In the genomic region with DNA sequence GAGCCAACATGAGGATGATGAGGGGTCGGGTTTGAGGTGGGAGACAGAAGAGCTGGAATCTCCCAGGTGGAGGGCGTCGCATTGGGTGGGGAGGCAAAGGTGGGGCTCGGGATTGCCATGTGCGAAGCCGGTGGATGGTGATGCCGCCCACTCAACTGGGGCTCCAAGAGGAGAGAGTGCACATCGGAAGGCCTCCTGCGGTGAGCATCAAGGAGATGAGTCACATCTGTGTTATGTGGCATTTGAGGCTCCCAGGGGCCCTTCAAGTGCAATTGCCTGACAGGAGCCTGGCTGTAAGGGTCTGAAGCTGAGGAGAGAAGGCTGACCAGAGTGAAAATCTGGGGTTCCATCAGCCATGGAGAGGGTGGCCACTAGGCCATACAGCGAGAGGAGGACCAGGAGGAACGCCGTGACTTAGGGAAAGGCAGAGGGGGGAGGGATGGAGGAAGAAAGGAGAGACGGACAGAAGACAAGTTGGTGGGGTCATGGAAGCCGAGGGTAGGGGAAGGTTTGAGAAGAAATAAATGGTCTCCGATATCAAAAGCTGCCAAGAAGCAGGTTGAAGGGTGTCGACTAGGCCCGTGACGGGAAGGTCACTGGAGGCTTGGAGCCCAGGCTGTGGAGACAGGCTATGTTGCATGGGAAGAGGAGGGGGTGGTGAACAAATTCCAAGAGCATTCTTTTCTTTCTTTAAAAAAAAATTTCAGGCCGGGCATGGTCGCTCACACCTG, we compare ENCODE assay signal across 15 cellular contexts. TPM values are rescaled to one million over a fixed set of nuclear protein-coding genes. Genes with fewer than 3 reads are reported as not detected.
A peak's percentile ranks its signal among the peaks of the same experiment; 100 is the strongest.
DNase-seq lines count a peak whose midpoint lies in the region; ATAC-seq, FAIRE-seq and TF ChIP-seq lines count a peak whose summit lies in the region.
"Had no signal": no experiment of that assay in that cellular context is flagged by ENCODE, and none has a peak within 500 bp of the region (broad histone marks: within the 10 kb centered on the region; RNA-seq: fewer than 3 reads in every experiment).

No MANE protein-coding gene starts in this region.

- ATAC-seq in activated T-cell treated with anti-CD3 and anti-CD28 coated beads, Interleukin-2, amount 50 U/mL, for 72 hours (replicated peaks in 1 of 2), result peak; percentile 64 to 67
- no peak for ATAC-seq in activated T-cell treated with anti-CD3 and anti-CD28 coated beads, Interleukin-2, amount 50 U/mL, for 4 hours
- ATAC-seq in pancreas (no peak), HG03097 (IDR thresholded peaks at IDR 0.05; ENCODE audit: low FRiP score, unreplicated experiment) (no peak)

- BruUV-seq in PC-9 (replicated peaks; lab: Mats Ljungman, UMichigan), result no TSS peak

- CTCF ChIA-PET in PC-9 (lab: Charles Lee), result no interaction called here

- H3K27me3 ChIP-seq in PC-9 (ENCODE audit: insufficient read depth, low read depth) (no peaks in the 10 kb centered on the region), pancreas (no peaks in the 10 kb centered on the region)
- H3K27me3 ChIP-seq: transverse colon had no signal

- H3K27ac Mint-ChIP-seq in activated T-cell treated with anti-CD3 and anti-CD28 coated beads, Interleukin-2, amount 50 U/mL, for 72 hours, result no peak overlapping the region
- no peak overlapping the region for H3K27ac Mint-ChIP-seq in glutamatergic neuron (ENCODE audit: unreplicated experiment)

- H3K36me3 ChIP-seq in PC-9 (ENCODE audit: low read depth) (no peaks in the 10 kb centered on the region), pancreas (no peaks in the 10 kb centered on the region)
- H3K36me3 ChIP-seq: transverse colon had no signal

- H3K4me1 Mint-ChIP-seq in activated T-cell treated with anti-CD3 and anti-CD28 coated beads, Interleukin-2, amount 50 U/mL, for 72 hours (ENCODE audit: low read depth), result peaks cover 13% of the 10 kb centered on the region
- no peaks in the 10 kb centered on the region for H3K4me1 Mint-ChIP-seq in activated T-cell treated with anti-CD3 and anti-CD28 coated beads, Interleukin-2, amount 50 U/mL, for 4 hours (ENCODE audit: low read depth)
- H3K4me1 Mint-ChIP-seq in glutamatergic neuron (ENCODE audit: low read depth, unreplicated experiment), result peaks cover 15% of the 10 kb centered on the region

- no peak overlapping the region for H2AFZ ChIP-seq in PC-9

- H3K9me2 ChIP-seq in PC-9 (ENCODE audit: insufficient read depth), result no peaks in the 10 kb centered on the region

- peak overlapping the region; percentile 18; the same call in 1 of the 2 replicates for H3K4me2 ChIP-seq in PC-9

- TF ChIP-seq CTCF in PC-9 (conservative IDR thresholded peaks at IDR 0.05) (no peak), fibroblast of mammary gland (conservative IDR thresholded peaks at IDR 0.05; ENCODE audit: control insufficient read depth, insufficient read depth, low read depth, low read length) (no peak), pancreas (IDR thresholded peaks at IDR 0.05) (no peak), glutamatergic neuron (IDR thresholded peaks at IDR 0.05; ENCODE audit: partially characterized antibody, unreplicated experiment) (no peak)

- no peak overlapping the region for H3K4me3 ChIP-seq in PC-9
- H3K4me3 ChIP-seq in fibroblast of mammary gland (ENCODE audit: control insufficient read depth, low read depth, low read length), result no peak overlapping the region
- no peak overlapping the region for H3K4me3 ChIP-seq in pancreas
- H3K4me3 ChIP-seq: transverse colon had no signal

- H3K79me2 ChIP-seq in PC-9 (ENCODE audit: low read depth), result no peaks in the 10 kb centered on the region

- intact Hi-C loops in PC-9 (cut with micrococcal nuclease; ENCODE audit: unreplicated experiment) (loop anchor here (10.0 kb wide), 1 partner anchor 67 kb away; no protein-coding TSS in a partner anchor), pancreas (cut with DNase I) (no loop called here)

- no peak overlapping the region for H3K27ac ChIP-seq in PC-9
- no peak overlapping the region for H3K27ac ChIP-seq in pancreas
- H3K27ac ChIP-seq: transverse colon had no signal

- WGBS in pancreas, 2 donors, result 87 to 90% methylated on average over 20 of the region's 20 CpGs

- H3K4me1 ChIP-seq in PC-9 (replicated peaks; ENCODE audit: insufficient read depth), result peaks cover 14% of the 10 kb centered on the region
- no peaks in the 10 kb centered on the region for H3K4me1 ChIP-seq in pancreas

- H3K36me3 Mint-ChIP-seq in activated T-cell treated with anti-CD3 and anti-CD28 coated beads, Interleukin-2, amount 50 U/mL, for 72 hours (ENCODE audit: insufficient read depth in 2 of 2), result no peaks in the 10 kb centered on the region
- no peaks in the 10 kb centered on the region for H3K36me3 Mint-ChIP-seq in activated T-cell treated with anti-CD3 and anti-CD28 coated beads, Interleukin-2, amount 50 U/mL, for 4 hours (ENCODE audit: insufficient read depth)
- no peaks in the 10 kb centered on the region for H3K36me3 Mint-ChIP-seq in glutamatergic neuron (ENCODE audit: unreplicated experiment)

- no peaks in the 10 kb centered on the region for H4K20me1 ChIP-seq in PC-9 (ENCODE audit: insufficient read depth)

- H3K9me3 Mint-ChIP-seq in activated T-cell treated with anti-CD3 and anti-CD28 coated beads, Interleukin-2, amount 50 U/mL, for 72 hours, result no peaks in the 10 kb centered on the region
- H3K9me3 Mint-ChIP-seq in activated T-cell treated with anti-CD3 and anti-CD28 coated beads, Interleukin-2, amount 50 U/mL, for 4 hours, result no peaks in the 10 kb centered on the region
- H3K9me3 Mint-ChIP-seq in glutamatergic neuron (ENCODE audit: unreplicated experiment), result peaks cover 7% of the 10 kb centered on the region

- no peak for FAIRE-seq in pancreas (lab: Jason Lieb, UNC)
- FAIRE-seq: GM12891 had no signal

- no peaks in the 10 kb centered on the region; the same call in 1 of the 2 replicates for H3K9me3 ChIP-seq in PC-9 (ENCODE audit: insufficient read depth, low read depth)
- no peaks in the 10 kb centered on the region for H3K9me3 ChIP-seq in pancreas
- H3K9me3 ChIP-seq: transverse colon had no signal

- H3K4me3 Mint-ChIP-seq in activated T-cell treated with anti-CD3 and anti-CD28 coated beads, Interleukin-2, amount 50 U/mL, for 72 hours, result no peak overlapping the region
- H3K4me3 Mint-ChIP-seq in activated T-cell treated with anti-CD3 and anti-CD28 coated beads, Interleukin-2, amount 50 U/mL, for 4 hours, result no peak overlapping the region
- no peak overlapping the region for H3K4me3 Mint-ChIP-seq in glutamatergic neuron (ENCODE audit: unreplicated experiment)

- H3K27me3 Mint-ChIP-seq in activated T-cell treated with anti-CD3 and anti-CD28 coated beads, Interleukin-2, amount 50 U/mL, for 72 hours (ENCODE audit: low read depth), result peaks cover 31% of the 10 kb centered on the region
- peaks cover 32% of the 10 kb centered on the region for H3K27me3 Mint-ChIP-seq in activated T-cell treated with anti-CD3 and anti-CD28 coated beads, Interleukin-2, amount 50 U/mL, for 4 hours (ENCODE audit: low read depth)
- peaks cover 11% of the 10 kb centered on the region for H3K27me3 Mint-ChIP-seq in glutamatergic neuron (ENCODE audit: unreplicated experiment)

- POLR2A ChIA-PET in PC-9 (lab: Charles Lee; ENCODE audit: unreplicated experiment), result no interaction called here

- H3F3A ChIP-seq in PC-9 (ENCODE audit: insufficient read depth, low read depth), result peaks cover 59% of the 10 kb centered on the region; the same call in 1 of the 2 replicates

- no peak for DNase-seq in activated T-cell treated with anti-CD3 and anti-CD28 coated beads, Interleukin-2, amount 50 U/mL, for 72 hours
- DNase-seq in activated T-cell treated with anti-CD3 and anti-CD28 coated beads, Interleukin-2, amount 50 U/mL, for 4 hours, result no peak
- DNase-seq in PC-9 (peak; percentile 55 to 67), fibroblast of mammary gland (ENCODE audit: low read depth) (peak; percentile 68), NCI-H1048 (lab: John Stamatoyannopoulos, UW) (no peak), pancreas (no peak), glutamatergic neuron (no peak)
- DNase-seq: activated T-cell treated with anti-CD3 and anti-CD28 coated beads, Interleukin-2, amount 50 U/mL, for 1 hour; AML-193; dermis blood vessel endothelial cell; NCI-H2081; stimulated activated CD4-positive, alpha-beta T cell treated with anti-CD3 and anti-CD28 coated beads, Interleukin-4, amount 100 ng/mL, for 1 hour; transverse colon had no signal

RNA-seq across cellular contexts. Expression of a gene that starts 21.3 kb away (rescaled TPM):
- total RNA-seq in activated T-cell treated with anti-CD3 and anti-CD28 coated beads, Interleukin-2, amount 50 U/mL, for 72 hours, result under 1 TPM; 0.19 to 0.28 TPM
- total RNA-seq in activated T-cell treated with anti-CD3 and anti-CD28 coated beads, Interleukin-2, amount 50 U/mL, for 4 hours, result under 1 TPM; 0.08 to 0.14 (median 0.13) TPM
- total RNA-seq in PC-9 (2021), result 0.70 and 0.95 TPM in 2 replicates
- 1 to 10 TPM in 1 of 6 donors, under 1 TPM in 5; 0.28 to 1.1 (median 0.54) TPM for total RNA-seq in pancreas
- polyA plus RNA-seq in pancreas, result 1 to 10 TPM in 1 of 2 donors, under 1 TPM in 1; 0.57 to 1.4 TPM
- 0.20 TPM for total RNA-seq in glutamatergic neuron (ENCODE audit: unreplicated experiment)

RNA-seq across cellular contexts. Expression of a gene that starts 55.2 kb away (rescaled TPM):
- total RNA-seq in activated T-cell treated with anti-CD3 and anti-CD28 coated beads, Interleukin-2, amount 50 U/mL, for 72 hours, result under 1 TPM; 0.24 to 0.69 TPM
- under 1 TPM in 1 of 3 donors, not detected in 2; 0.26 TPM for total RNA-seq in activated T-cell treated with anti-CD3 and anti-CD28 coated beads, Interleukin-2, amount 50 U/mL, for 4 hours
- total RNA-seq in PC-9 (2021) (5.0 and 5.8 TPM in 2 replicates), pancreas (1 to 10 TPM in 1 of 6 donors, under 1 TPM in 3, not detected in 2; 0.46 to 6.6 (median 0.70) TPM), glutamatergic neuron (ENCODE audit: unreplicated experiment) (not detected)
- 1 to 10 TPM; 1.5 to 5.4 TPM for polyA plus RNA-seq in pancreas
- total RNA-seq: dermis blood vessel endothelial cell had no signal

Comparison
In these comparisons a context has a peak if more than half of its experiments do, and no peak if none do; other contexts are left out.
1. ATAC-seq: peak in activated T-cell treated with anti-CD3 and anti-CD28 coated beads, Interleukin-2, amount 50 U/mL, for 72 hours (2 of 2); none in activated T-cell treated with anti-CD3 and anti-CD28 coated beads, Interleukin-2, amount 50 U/mL, for 4 hours (0 of 2), pancreas (0 of 4) and HG03097 (single experiment).
2. DNase-seq: peak in PC-9 (2 of 2) and fibroblast of mammary gland (single experiment); none in activated T-cell treated with anti-CD3 and anti-CD28 coated beads, Interleukin-2, amount 50 U/mL, for 72 hours (0 of 2), activated T-cell treated with anti-CD3 and anti-CD28 coated beads, Interleukin-2, amount 50 U/mL, for 4 hours (single experiment), NCI-H1048 (single experiment), pancreas (0 of 6) and glutamatergic neuron (single experiment).